1 cellular context compared by ENCODE assay signal in the genomic region with DNA sequence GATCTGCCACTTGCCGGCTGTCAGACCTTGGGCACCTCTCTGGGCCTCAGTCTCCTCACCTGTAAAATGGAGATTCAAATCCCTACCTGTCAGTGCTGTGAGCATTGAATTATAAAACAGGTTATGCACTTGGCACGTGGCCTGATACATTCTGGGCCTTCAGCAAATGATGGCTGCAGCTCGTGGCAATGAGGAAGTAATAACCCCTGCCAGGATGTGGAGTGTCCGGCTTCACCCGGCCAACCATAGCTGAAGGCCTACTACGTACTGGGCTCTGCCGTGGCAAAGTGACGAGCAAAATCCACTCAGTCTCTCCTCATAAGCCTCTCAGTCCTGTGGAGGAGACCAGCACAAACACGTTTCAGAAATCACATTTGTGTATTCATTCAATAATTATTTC.
TF ChIP-seq lines count a peak whose summit lies in the region.

No MANE protein-coding gene starts in this region.

TF ChIP-seq in HepG2, 621 proteins besides CTCF, POLR2A, EP300 and RAD21:
- peak; percentile 58 for TF ChIP-seq ZNF629 (CRISPR knock-in tag; conservative IDR thresholded peaks at IDR 0.05)
- no peak for TF ChIP-seq ZNF850 (CRISPR knock-in tag; conservative IDR thresholded peaks at IDR 0.05)
